Comparison of ENCODE assay signal across 8 cellular contexts in the genomic region with DNA sequence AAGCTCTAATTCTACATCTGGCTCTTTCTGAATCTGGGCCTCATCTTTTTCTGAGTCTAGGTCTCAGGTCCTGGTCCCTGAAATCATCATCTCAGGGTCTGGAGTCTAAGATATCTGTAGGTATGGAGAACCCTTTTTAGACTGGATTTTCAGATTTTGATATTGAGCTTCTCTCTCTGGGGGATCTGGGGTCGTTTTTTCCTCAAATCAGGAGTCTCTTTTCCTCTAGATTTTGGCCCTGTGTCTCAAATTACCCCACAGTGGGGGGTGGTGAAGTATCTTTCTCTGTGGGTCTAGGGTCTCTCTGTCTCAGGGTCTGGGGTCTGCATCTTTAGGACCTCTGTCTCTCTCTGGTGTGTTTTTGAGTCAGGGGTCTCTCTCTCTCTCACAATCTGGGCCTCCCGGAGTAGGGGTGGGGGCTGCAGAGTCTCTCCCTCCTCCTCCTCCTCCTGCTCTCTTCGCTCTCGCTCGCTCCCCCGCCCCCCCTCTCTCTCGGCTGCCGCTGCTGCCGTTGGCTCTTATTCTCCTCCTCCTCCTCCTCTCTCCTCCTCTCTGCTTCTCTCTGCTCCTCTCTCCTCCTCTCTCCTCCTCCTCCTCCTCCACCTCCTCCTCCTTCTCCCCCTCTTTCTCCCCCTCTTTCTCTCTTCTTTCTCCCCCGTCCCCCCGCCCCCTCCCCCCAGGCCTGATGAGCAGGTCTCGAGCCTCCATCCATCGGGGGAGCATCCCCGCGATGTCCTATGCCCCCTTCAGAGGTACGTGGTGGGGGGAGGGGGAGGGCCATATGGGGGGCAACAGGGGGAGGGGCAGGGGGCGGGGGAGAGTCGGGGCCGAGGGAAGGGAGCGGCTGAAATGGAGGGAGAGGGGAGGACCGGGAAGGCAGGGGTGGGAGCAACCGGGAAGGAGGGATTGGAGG. TPM values are rescaled to one million over a fixed set of nuclear protein-coding genes. Genes with fewer than 3 reads are reported as not detected.
DNase-seq lines count a peak whose midpoint lies in the region; ATAC-seq and TF ChIP-seq lines count a peak whose summit lies in the region.

A gene (plus strand): TSS at position 486 of the 913 bp plus-strand sequence. CDS start 200 bp downstream, at position 686.

- H3K9me3 ChIP-seq in SK-N-SH (no peaks in the 10 kb centered on the region), endocrine pancreas (ENCODE audit: control insufficient read depth, low read length) (no peaks in the 10 kb centered on the region), thoracic aorta (no peaks in the 10 kb centered on the region)

- DNase-seq in SK-N-SH (peak; percentile 67), mucosa of gallbladder (ENCODE audit: low spot score) (peak; percentile 49), thoracic aorta (ENCODE audit: low spot score) (no peak), NOMO-1 treated with dmso at 0.1 percent for 144 hours (lab: John Stamatoyannopoulos, UW; ENCODE audit: unreplicated experiment) (no peak)
- DNase-seq in activated CD4-positive, alpha-beta T cell treated with anti-CD3 and anti-CD28 coated beads for 48 hours, result peak; percentile 69

- no peak for TF ChIP-seq EP300 in SK-N-SH (IDR thresholded peaks at IDR 0.05; ENCODE audit: borderline replicate concordance in 1 of 2, low read depth in 1 of 2, low read length in 1 of 2)

- POLR2A ChIA-PET in SK-N-SH (lab: Yijun Ruan, JAX), result no interaction called here

- no peak for TF ChIP-seq RAD21 in SK-N-SH (IDR thresholded peaks at IDR 0.05; ENCODE audit: low read length)

- peak within 1 kb of the TSS; percentile 56; the same call in 1 of the 2 replicates for H2AFZ ChIP-seq in SK-N-SH (ENCODE audit: low read depth)

- H3K4me2 ChIP-seq in SK-N-SH, result peak within 1 kb of the TSS; percentile 82

- H3K4me1 ChIP-seq in SK-N-SH (ENCODE audit: control insufficient read depth in 1 of 2, insufficient read depth in 2 of 2, low read depth in 1 of 2, low read length in 1 of 2), result peaks cover 29 to 48% of the 10 kb centered on the region in 2 experiments
- H3K4me1 ChIP-seq in endocrine pancreas (ENCODE audit: control insufficient read depth, insufficient read depth, low read length), result no peaks in the 10 kb centered on the region
- H3K4me1 ChIP-seq in thoracic aorta (ENCODE audit: control insufficient read depth in 1 of 2, low read depth in 2 of 2), result peaks cover 22 to 52% of the 10 kb centered on the region in 2 donors

- no peaks in the 10 kb centered on the region for H3K27me3 ChIP-seq in SK-N-SH (ENCODE audit: insufficient read depth)
- H3K27me3 ChIP-seq in endocrine pancreas (ENCODE audit: control insufficient read depth, insufficient read depth, low read length), result no peaks in the 10 kb centered on the region
- no peaks in the 10 kb centered on the region for H3K27me3 ChIP-seq in thoracic aorta (replicated peaks; ENCODE audit: insufficient read depth)

- H3K9ac ChIP-seq in SK-N-SH (peak within 1 kb of the TSS; percentile 38), endocrine pancreas (ENCODE audit: control insufficient read depth, insufficient read depth, low read length) (peak within 1 kb of the TSS; percentile 80)

- CTCF ChIA-PET in SK-N-SH (lab: Yijun Ruan, JAX), result interaction anchor here (0.8 to 2.4 kb wide), 4 partner anchors 9 to 281 kb away, joined by 3 to 12 read pairs (median 5); no protein-coding TSS in a partner anchor

- H3K36me3 ChIP-seq in SK-N-SH (replicated peaks in 1 of 2; ENCODE audit: control insufficient read depth in 1 of 2, insufficient read depth in 2 of 2, low read length in 1 of 2), result peaks cover 7 to 18% of the 10 kb centered on the region in 2 experiments
- H3K36me3 ChIP-seq in endocrine pancreas (ENCODE audit: control insufficient read depth, insufficient read depth, low read length), result no peaks in the 10 kb centered on the region
- H3K36me3 ChIP-seq in thoracic aorta, result peaks cover 10% of the 10 kb centered on the region

- H4K20me1 ChIP-seq in SK-N-SH (ENCODE audit: insufficient read depth), result 0 out of 2 replicates have a peak, but pooled peaks cover 5% of the 10 kb centered on the region

- 35% methylated on average over 22 of the region's 22 CpGs for WGBS in SK-N-SH (ENCODE audit: low lambda C conversion rate)

- no peak for TF ChIP-seq CTCF in SK-N-SH (IDR thresholded peaks at IDR 0.05)
- no peak for TF ChIP-seq CTCF in thoracic aorta (IDR thresholded peaks at IDR 0.05)

- no peaks in the 10 kb centered on the region for H3K9me2 ChIP-seq in SK-N-SH

- H3K4me3 ChIP-seq in SK-N-SH (ENCODE audit: low read depth in 2 of 2, low read length in 1 of 2) (peak within 1 kb of the TSS; percentile 11 to 43), endocrine pancreas (ENCODE audit: control insufficient read depth, insufficient read depth, low read length) (no peak within 1 kb of the TSS), thoracic aorta (peak within 1 kb of the TSS; percentile 70)

- H3F3A ChIP-seq in SK-N-SH (replicated peaks; ENCODE audit: insufficient read depth), result peaks cover 16% of the 10 kb centered on the region

- H3K27ac ChIP-seq in SK-N-SH (ENCODE audit: low read depth in 2 of 2, low read length in 1 of 2) (peak within 1 kb of the TSS; percentile 84 to 94), thoracic aorta (peak within 1 kb of the TSS; percentile 91 to 92)

- no peak for ATAC-seq in SK-N-SH treated with all-trans-retinoic acid at 6 μM for 48 hours
- no peak for ATAC-seq in thoracic aorta (ENCODE audit: insufficient number of reproducible peaks, low FRiP score, low read depth)
- ATAC-seq in HG02870 (IDR thresholded peaks at IDR 0.05; ENCODE audit: unreplicated experiment), result no peak

- peaks cover 30% of the 10 kb centered on the region for H3K79me2 ChIP-seq in SK-N-SH (ENCODE audit: insufficient read depth)

TF ChIP-seq in SK-N-SH, 30 proteins besides CTCF, POLR2A, EP300 and RAD21 (continues in another document):
- no peak for TF ChIP-seq TAF1 (IDR thresholded peaks at IDR 0.05; ENCODE audit: borderline replicate concordance, low read depth, low read length)
- TF ChIP-seq SMC3 (IDR thresholded peaks at IDR 0.05; ENCODE audit: low read depth, low read length), result no peak
- no peak for TF ChIP-seq TCF12 (IDR thresholded peaks at IDR 0.05)
- no peak for TF ChIP-seq EZH2phosphoT487 (IDR thresholded peaks at IDR 0.05; ENCODE audit: borderline replicate concordance, low read depth)
- TF ChIP-seq RCOR1 (IDR thresholded peaks at IDR 0.05; ENCODE audit: low read length), result no peak
- TF ChIP-seq, protein P1, sequence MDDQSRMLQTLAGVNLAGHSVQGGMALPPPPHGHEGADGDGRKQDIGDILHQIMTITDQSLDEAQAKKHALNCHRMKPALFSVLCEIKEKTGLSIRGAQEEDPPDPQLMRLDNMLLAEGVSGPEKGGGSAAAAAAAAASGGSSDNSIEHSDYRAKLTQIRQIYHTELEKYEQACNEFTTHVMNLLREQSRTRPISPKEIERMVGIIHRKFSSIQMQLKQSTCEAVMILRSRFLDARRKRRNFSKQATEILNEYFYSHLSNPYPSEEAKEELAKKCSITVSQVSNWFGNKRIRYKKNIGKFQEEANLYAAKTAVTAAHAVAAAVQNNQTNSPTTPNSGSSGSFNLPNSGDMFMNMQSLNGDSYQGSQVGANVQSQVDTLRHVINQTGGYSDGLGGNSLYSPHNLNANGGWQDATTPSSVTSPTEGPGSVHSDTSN (IDR thresholded peaks at IDR 0.05), result no peak
- TF ChIP-seq YY1 (IDR thresholded peaks at IDR 0.05; ENCODE audit: low read depth), result no peak

TF ChIP-seq in SK-N-SH treated with all-trans-retinoic acid at 6 μM for 48 hours, 23 proteins besides CTCF, POLR2A, EP300 and RAD21 (continues in another document):
- TF ChIP-seq ZNF70 (CRISPR knock-in tag; IDR thresholded peaks at IDR 0.05), result no peak
- no peak for TF ChIP-seq GLIS3 (CRISPR knock-in tag; IDR thresholded peaks at IDR 0.05)
- no peak for TF ChIP-seq CSDC2 (CRISPR knock-in tag; IDR thresholded peaks at IDR 0.05)
- TF ChIP-seq PPARA (CRISPR knock-in tag; IDR thresholded peaks at IDR 0.05; ENCODE audit: borderline replicate concordance), result no peak
- TF ChIP-seq, protein P2, sequence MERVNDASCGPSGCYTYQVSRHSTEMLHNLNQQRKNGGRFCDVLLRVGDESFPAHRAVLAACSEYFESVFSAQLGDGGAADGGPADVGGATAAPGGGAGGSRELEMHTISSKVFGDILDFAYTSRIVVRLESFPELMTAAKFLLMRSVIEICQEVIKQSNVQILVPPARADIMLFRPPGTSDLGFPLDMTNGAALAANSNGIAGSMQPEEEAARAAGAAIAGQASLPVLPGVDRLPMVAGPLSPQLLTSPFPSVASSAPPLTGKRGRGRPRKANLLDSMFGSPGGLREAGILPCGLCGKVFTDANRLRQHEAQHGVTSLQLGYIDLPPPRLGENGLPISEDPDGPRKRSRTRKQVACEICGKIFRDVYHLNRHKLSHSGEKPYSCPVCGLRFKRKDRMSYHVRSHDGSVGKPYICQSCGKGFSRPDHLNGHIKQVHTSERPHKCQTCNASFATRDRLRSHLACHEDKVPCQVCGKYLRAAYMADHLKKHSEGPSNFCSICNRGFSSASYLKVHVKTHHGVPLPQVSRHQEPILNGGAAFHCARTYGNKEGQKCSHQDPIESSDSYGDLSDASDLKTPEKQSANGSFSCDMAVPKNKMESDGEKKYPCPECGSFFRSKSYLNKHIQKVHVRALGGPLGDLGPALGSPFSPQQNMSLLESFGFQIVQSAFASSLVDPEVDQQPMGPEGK (CRISPR knock-in tag; IDR thresholded peaks at IDR 0.05; ENCODE audit: borderline replicate concordance), result no peak
- TF ChIP-seq ESRRG (CRISPR knock-in tag; IDR thresholded peaks at IDR 0.05), result no peak
- no peak for TF ChIP-seq OSR1 (CRISPR knock-in tag; IDR thresholded peaks at IDR 0.05)
- TF ChIP-seq ZFP30 (CRISPR knock-in tag; IDR thresholded peaks at IDR 0.05), result no peak
- TF ChIP-seq ZC3H10 (CRISPR knock-in tag; IDR thresholded peaks at IDR 0.05), result no peak
- no peak for TF ChIP-seq ZNF565 (CRISPR knock-in tag; conservative IDR thresholded peaks at IDR 0.05; ENCODE audit: low read depth)
- TF ChIP-seq, protein P3, sequence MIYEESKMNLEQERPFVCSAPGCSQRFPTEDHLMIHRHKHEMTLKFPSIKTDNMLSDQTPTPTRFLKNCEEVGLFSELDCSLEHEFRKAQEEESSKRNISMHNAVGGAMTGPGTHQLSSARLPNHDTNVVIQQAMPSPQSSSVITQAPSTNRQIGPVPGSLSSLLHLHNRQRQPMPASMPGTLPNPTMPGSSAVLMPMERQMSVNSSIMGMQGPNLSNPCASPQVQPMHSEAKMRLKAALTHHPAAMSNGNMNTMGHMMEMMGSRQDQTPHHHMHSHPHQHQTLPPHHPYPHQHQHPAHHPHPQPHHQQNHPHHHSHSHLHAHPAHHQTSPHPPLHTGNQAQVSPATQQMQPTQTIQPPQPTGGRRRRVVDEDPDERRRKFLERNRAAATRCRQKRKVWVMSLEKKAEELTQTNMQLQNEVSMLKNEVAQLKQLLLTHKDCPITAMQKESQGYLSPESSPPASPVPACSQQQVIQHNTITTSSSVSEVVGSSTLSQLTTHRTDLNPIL (CRISPR knock-in tag; IDR thresholded peaks at IDR 0.05; ENCODE audit: low read depth), result no peak

RNA-seq across cellular contexts. Expression of the gene that starts here (rescaled TPM):
- 5.9 and 8.8 TPM in 2 replicates for polyA plus RNA-seq in SK-N-SH (2012; rRNA removed)
- 3.2 and 3.9 TPM in 2 replicates for polyA plus RNA-seq in SK-N-SH (2012; cell fraction: cytosol; rRNA removed)
- polyA plus RNA-seq in SK-N-SH (2012; cell fraction: nucleus; rRNA removed), result 38.1 and 40.3 TPM in 2 replicates
- 31.0 TPM for total RNA-seq in mucosa of gallbladder
- 10 to 100 TPM; 16.2 to 24.6 TPM for total RNA-seq in thoracic aorta

Comparison
In these comparisons a context has a peak if more than half of its experiments do, and no peak if none do; other contexts are left out.
1. DNase-seq: peak in SK-N-SH (single experiment), activated CD4-positive, alpha-beta T cell treated with anti-CD3 and anti-CD28 coated beads for 48 hours (single experiment) and mucosa of gallbladder (single experiment); none in thoracic aorta (single experiment) and NOMO-1 treated with dmso at 0.1 percent for 144 hours (single experiment).